In genomic region chr3:191256405-191256804, GRCh38 we compare ENCODE assay signal across 31 cellular contexts. TPM values are rescaled to one million over a fixed set of nuclear protein-coding genes. Genes with fewer than 3 reads are reported as not detected.
"Had no signal": no experiment of that assay in that cellular context is flagged by ENCODE, and none has a peak within 500 bp of the region (broad histone marks: within the 10 kb centered on the region; RNA-seq: fewer than 3 reads in every experiment).

No MANE protein-coding gene starts in this region.

- ATAC-seq: foreskin keratinocyte; heart left ventricle; naive thymus-derived CD8-positive, alpha-beta T cell; stimulated activated naive B cell treated with anti-CD40 and anti-IgM and Interleukin-4, amounts not matched to agents 10 μg/mL and 1 μg/mL and 100 μg/mL, for 72 hours; upper lobe of right lung had no signal

- H3K36me3 Mint-ChIP-seq: immature natural killer cell; naive thymus-derived CD8-positive, alpha-beta T cell; stimulated activated naive B cell treated with anti-CD40 and anti-IgM and Interleukin-4, amounts not matched to agents 10 μg/mL and 1 μg/mL and 100 μg/mL, for 72 hours had no signal

- H3K36me3 ChIP-seq: breast epithelium, heart left ventricle, right atrium auricular region, stomach, thyroid gland, upper lobe of right lung had no signal

- H3K4me3 ChIP-seq: breast epithelium, heart left ventricle, right atrium auricular region, smooth muscle cell, stomach, thyroid gland, upper lobe of right lung had no signal

- FAIRE-seq: endothelial cell of umbilical vein had no signal

- H3K4me3 Mint-ChIP-seq: immature natural killer cell; naive thymus-derived CD8-positive, alpha-beta T cell; neural crest cell; stimulated activated naive B cell treated with anti-CD40 and anti-IgM and Interleukin-4, amounts not matched to agents 10 μg/mL and 1 μg/mL and 100 μg/mL, for 72 hours had no signal

- H3K9me3 Mint-ChIP-seq: naive thymus-derived CD8-positive, alpha-beta T cell; neural crest cell; stimulated activated naive B cell treated with anti-CD40 and anti-IgM and Interleukin-4, amounts not matched to agents 10 μg/mL and 1 μg/mL and 100 μg/mL, for 72 hours had no signal

- H3K27ac ChIP-seq: breast epithelium, foreskin keratinocyte, heart left ventricle, right atrium auricular region, stomach, thyroid gland, upper lobe of right lung had no signal

- H3K27me3 Mint-ChIP-seq: naive thymus-derived CD8-positive, alpha-beta T cell; stimulated activated naive B cell treated with anti-CD40 and anti-IgM and Interleukin-4, amounts not matched to agents 10 μg/mL and 1 μg/mL and 100 μg/mL, for 72 hours had no signal

- H3K4me1 ChIP-seq: breast epithelium, foreskin keratinocyte, right atrium auricular region, upper lobe of right lung had no signal

- H3K27me3 ChIP-seq: breast epithelium, foreskin keratinocyte, heart left ventricle, right atrium auricular region, stomach, thyroid gland, upper lobe of right lung had no signal

- H3K27ac Mint-ChIP-seq: immature natural killer cell; naive thymus-derived CD8-positive, alpha-beta T cell; stimulated activated naive B cell treated with anti-CD40 and anti-IgM and Interleukin-4, amounts not matched to agents 10 μg/mL and 1 μg/mL and 100 μg/mL, for 72 hours had no signal

- DNase-seq: activated CD4-positive, alpha-beta T cell treated with anti-CD3 and anti-CD28 coated beads for 4 hours; activated CD4-positive, alpha-beta T cell treated with anti-CD3 and anti-CD28 coated beads, Interleukin-2, amount 50 U/mL, for 48 hours; activated CD4-positive, CD25-positive, alpha-beta regulatory T cell; activated CD8-positive, alpha-beta memory T cell treated with anti-CD3 and anti-CD28 coated beads, Interleukin-2, amount 50 U/mL, for 4 hours; activated gamma-delta T cell treated with Interleukin-2 at 50 U/mL for 16 hours; activated naive CD4-positive, alpha-beta T cell treated with anti-CD3 and anti-CD28 coated beads, Interleukin-2, amount 50 U/mL, for 16 hours; activated T-cell treated with anti-CD3 and anti-CD28 coated beads, Interleukin-2, amount 50 U/mL, for 1 hour; amniotic stem cell; central memory CD4-positive, alpha-beta T cell; foreskin keratinocyte; heart left ventricle; hypothalamus; immature natural killer cell; naive thymus-derived CD8-positive, alpha-beta T cell; nucleus accumbens; stimulated activated CD4-positive, alpha-beta T cell treated with anti-CD3 and anti-CD28 coated beads, Interleukin-1b, Interleukin-23, amount 100 ng/mL, for 48 hours; stimulated activated CD4-positive, alpha-beta T cell treated with anti-CD3 and anti-CD28 coated beads, Interleukin-4, amount 100 ng/mL, for 4 hours; stimulated activated CD8-positive, alpha-beta memory T cell treated with anti-CD3 and anti-CD28 coated beads, Interleukin-4, amount 100 ng/mL, for 48 hours; stimulated activated naive B cell treated with anti-CD40 and anti-IgM and Interleukin-4, amounts not matched to agents 10 μg/mL and 1 μg/mL and 100 μg/mL, for 72 hours; stomach; T-helper 2 cell; thyroid gland; upper lobe of right lung had no signal

- H3K9me3 ChIP-seq: breast epithelium, heart left ventricle, right atrium auricular region, stomach, thyroid gland, upper lobe of right lung had no signal

RNA-seq across cellular contexts. Expression of gene OSTN, which starts 57.4 kb away (rescaled TPM):
- total RNA-seq: activated CD8-positive, alpha-beta memory T cell treated with anti-CD3 and anti-CD28 coated beads for 36 hours; endothelial cell of umbilical vein; foreskin keratinocyte; lower leg skin; naive thymus-derived CD8-positive, alpha-beta T cell; pulmonary artery endothelial cell; thyroid gland; upper lobe of right lung had no signal
